ENCODE assay signal across 18 cellular contexts in the genomic region with DNA sequence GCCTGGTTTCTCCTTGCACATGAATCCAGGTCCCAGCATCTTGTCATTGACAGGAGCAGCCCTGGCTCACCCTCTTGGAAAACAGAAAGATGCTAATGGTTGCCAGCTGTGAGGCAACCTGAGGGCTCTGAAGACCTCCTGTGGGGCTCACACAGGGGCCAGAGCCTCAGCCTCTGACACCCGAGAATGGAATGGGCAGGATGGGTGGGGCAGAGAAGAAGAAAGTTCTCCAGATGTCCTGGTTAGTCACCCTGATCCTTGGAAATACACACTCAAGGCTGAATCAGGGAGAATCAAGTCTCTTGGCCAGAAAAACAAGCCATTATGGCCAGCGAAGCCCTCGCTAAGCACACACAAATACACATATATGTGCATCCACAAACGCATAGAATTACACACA. TPM values are rescaled to one million over a fixed set of nuclear protein-coding genes. Genes with fewer than 3 reads are reported as not detected.
DNase-seq lines count a peak whose midpoint lies in the region; ATAC-seq and TF ChIP-seq lines count a peak whose summit lies in the region.
"Had no signal": no experiment of that assay in that cellular context is flagged by ENCODE, and none has a peak within 500 bp of the region (broad histone marks: within the 10 kb centered on the region; RNA-seq: fewer than 3 reads in every experiment).

No MANE protein-coding gene starts in this region.

- intact Hi-C loops in PC-3 (cut with micrococcal nuclease), result no loop called here
- intact Hi-C loops in CD4-positive, alpha-beta T cell (cut with DNase I, micrococcal nuclease), result no loop called here

- H3K4me1 Mint-ChIP-seq in CD4-positive, alpha-beta T cell (ENCODE audit: low read depth), result no peaks in the 10 kb centered on the region

- POLR2A ChIA-PET in PC-3 (lab: Charles Lee; ENCODE audit: unreplicated experiment), result no interaction called here
- POLR2A ChIA-PET in CD4-positive, alpha-beta T cell (lab: Charles Lee), result no interaction called here

- H3K9me3 Mint-ChIP-seq in CD4-positive, alpha-beta T cell, result no peaks in the 10 kb centered on the region

- no peak overlapping the region for H3K9ac ChIP-seq in PC-3 (ENCODE audit: low read length)

- H3K27me3 ChIP-seq in PC-3 (ENCODE audit: low read length), result no peaks in the 10 kb centered on the region
- no peaks in the 10 kb centered on the region for H3K27me3 ChIP-seq in CD4-positive, alpha-beta T cell (ENCODE audit: control insufficient read depth, insufficient read depth, low read length)
- H3K27me3 ChIP-seq: SJSA1 had no signal

- H4K20me1 ChIP-seq in PC-3 (ENCODE audit: low read length), result no peaks in the 10 kb centered on the region

- BruUV-seq in PC-3 (replicated peaks; lab: Mats Ljungman, UMichigan), result no TSS peak

- H3K4me2 ChIP-seq in PC-3 (ENCODE audit: low read length), result no peak overlapping the region

- H3K4me3 Mint-ChIP-seq in CD4-positive, alpha-beta T cell, result no peak overlapping the region
- H3K4me3 Mint-ChIP-seq: nephron had no signal

- no peaks in the 10 kb centered on the region for H3K9me3 ChIP-seq in PC-3 (ENCODE audit: low read length)
- no peaks in the 10 kb centered on the region for H3K9me3 ChIP-seq in CD4-positive, alpha-beta T cell (ENCODE audit: control insufficient read depth, low read length)
- H3K9me3 ChIP-seq: SJSA1, suprapubic skin had no signal

- no peak overlapping the region for H2AFZ ChIP-seq in PC-3 (ENCODE audit: low read length)

- no peak for ATAC-seq in PC-3
- no peak for ATAC-seq in HG02798 (IDR thresholded peaks at IDR 0.05; ENCODE audit: poor library complexity, unreplicated experiment)
- no peak for ATAC-seq in CD4-positive, alpha-beta T cell (ENCODE audit: poor library complexity)

- peaks cover 8% of the 10 kb centered on the region for H3K27me3 Mint-ChIP-seq in CD4-positive, alpha-beta T cell

- no peaks in the 10 kb centered on the region for H3K9me2 ChIP-seq in PC-3 (replicated peaks; ENCODE audit: low read length)

- H3K27ac ChIP-seq in PC-3 (ENCODE audit: low read length), result no peak overlapping the region
- H3K27ac ChIP-seq in CD4-positive, alpha-beta T cell (ENCODE audit: low read depth, low read length), result no peak overlapping the region
- H3K27ac ChIP-seq: 22Rv1, SJSA1, suprapubic skin had no signal

- no peaks in the 10 kb centered on the region for H3F3A ChIP-seq in PC-3 (ENCODE audit: low read length, unreplicated experiment)

- H3K4me3 ChIP-seq in PC-3 (ENCODE audit: low read length), result no peak overlapping the region
- H3K4me3 ChIP-seq in epithelial cell of proximal tubule (ENCODE audit: low read depth, low read length), result no peak overlapping the region
- no peak overlapping the region for H3K4me3 ChIP-seq in skeletal muscle cell (ENCODE audit: low read depth, low read length)
- H3K4me3 ChIP-seq: SJSA1, suprapubic skin had no signal

- no peaks in the 10 kb centered on the region for H3K36me3 Mint-ChIP-seq in CD4-positive, alpha-beta T cell (ENCODE audit: low read depth)

- H3K4me1 ChIP-seq in PC-3 (ENCODE audit: insufficient read depth, low read length), result no peaks in the 10 kb centered on the region; the same call in 1 of the 2 replicates
- H3K4me1 ChIP-seq: SJSA1, suprapubic skin had no signal

- H3K27ac Mint-ChIP-seq in CD4-positive, alpha-beta T cell, result no peak overlapping the region
- H3K27ac Mint-ChIP-seq: nephron had no signal

- peak; percentile 17 for DNase-seq in activated CD8-positive, alpha-beta memory T cell treated with anti-CD3 and anti-CD28 coated beads for 24 hours
- no peak for DNase-seq in activated CD8-positive, alpha-beta memory T cell treated with anti-CD3 and anti-CD28 coated beads, Interleukin-2, amount 50 U/mL, for 48 hours
- DNase-seq in PC-3 (peak; percentile 51), epithelial cell of proximal tubule (ENCODE audit: low read depth) (peak; percentile 25), skeletal muscle cell (ENCODE audit: low read depth) (peak; percentile 59), LoVo (ENCODE audit: low spot score) (no peak)
- no peak for DNase-seq in CD4-positive, alpha-beta T cell
- DNase-seq: activated CD4-positive, alpha-beta T cell treated with anti-CD3 and anti-CD28 coated beads, Interleukin-2, amount 50 U/mL, for 4 hours; foreskin melanocyte; GDM1; NCI-H1092 treated with DMSO at 0.1 percent for 48 hours; NK-92 treated with Interleukin-12 subunit alpha and Interleukin-12 subunit beta, amount 100 ng/mL, for 24 hours; stimulated activated CD4-positive, alpha-beta T cell treated with anti-CD3 and anti-CD28 coated beads, Interleukin-1b, Interleukin-23, amount 100 ng/mL, for 48 hours had no signal

- CTCF ChIA-PET in PC-3 (lab: Charles Lee), result no interaction called here
- CTCF ChIA-PET in CD4-positive, alpha-beta T cell (lab: Charles Lee), result no interaction called here

- no peaks in the 10 kb centered on the region for H3K36me3 ChIP-seq in PC-3 (ENCODE audit: low read depth, low read length)
- H3K36me3 ChIP-seq: SJSA1, suprapubic skin had no signal

- no peaks in the 10 kb centered on the region for H3K79me2 ChIP-seq in PC-3 (ENCODE audit: low read length)

- no peak for TF ChIP-seq CTCF in PC-3 (conservative IDR thresholded peaks at IDR 0.05; ENCODE audit: low read depth, low read length)
- no peak for TF ChIP-seq CTCF in epithelial cell of proximal tubule (conservative IDR thresholded peaks at IDR 0.05; ENCODE audit: low read depth, low read length)
- TF ChIP-seq CTCF in CD4-positive, alpha-beta T cell (IDR thresholded peaks at IDR 0.05), result no peak

RNA-seq across cellular contexts. Expression of gene SPATA31E1, which starts 32.3 kb away (rescaled TPM):
- total RNA-seq in PC-3 (2014; rRNA removed), result 0.04 TPM in 1 of 2 replicates, not detected in the other
- total RNA-seq in epithelial cell of proximal tubule, result not detected in 2 replicates
- total RNA-seq in CD4-positive, alpha-beta T cell, result not detected
- total RNA-seq: suprapubic skin had no signal

Comparison
In these comparisons a context has a peak if more than half of its experiments do, and no peak if none do; other contexts are left out.
1. DNase-seq: peak in activated CD8-positive, alpha-beta memory T cell treated with anti-CD3 and anti-CD28 coated beads for 24 hours (single experiment), PC-3 (single experiment), epithelial cell of proximal tubule (single experiment) and skeletal muscle cell (single experiment); none in activated CD8-positive, alpha-beta memory T cell treated with anti-CD3 and anti-CD28 coated beads, Interleukin-2, amount 50 U/mL, for 48 hours (single experiment), LoVo (single experiment) and CD4-positive, alpha-beta T cell (0 of 10).